8 cellular contexts compared by ENCODE assay signal in the genomic region with DNA sequence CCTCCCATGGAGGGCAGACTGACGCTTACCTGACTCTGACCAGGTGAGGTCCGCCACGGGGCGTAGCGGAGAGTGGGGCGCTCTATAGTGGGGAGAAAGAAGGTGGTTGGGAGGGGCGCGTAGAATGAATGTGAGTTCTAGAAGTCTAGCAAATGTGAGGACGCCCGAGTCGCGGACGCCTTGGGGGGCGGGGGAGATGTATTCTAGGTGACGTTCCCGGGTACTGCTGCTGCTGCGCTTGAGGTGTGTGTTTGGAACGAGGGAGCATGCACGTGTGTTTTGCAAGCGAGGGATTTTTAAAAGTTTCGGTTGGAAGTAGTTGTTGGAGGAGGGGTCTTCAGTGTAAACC. TPM values are rescaled to one million over a fixed set of nuclear protein-coding genes. Genes with fewer than 3 reads are reported as not detected.
A peak's percentile ranks its signal among the peaks of the same experiment; 100 is the strongest.
DNase-seq lines count a peak whose midpoint lies in the region; ATAC-seq and TF ChIP-seq lines count a peak whose summit lies in the region.

No MANE protein-coding gene starts in this region.

- H3K27ac Mint-ChIP-seq in CD8-positive, alpha-beta T cell, result peak overlapping the region; percentile 98

- peak overlapping the region; percentile 78 for H3K27ac ChIP-seq in CD8-positive, alpha-beta T cell (ENCODE audit: low read depth, low read length)
- H3K27ac ChIP-seq in SJCRH30, result peak overlapping the region; percentile 93

- peak; percentile 6 to 61 (median 45) for DNase-seq in CD8-positive, alpha-beta T cell
- DNase-seq in SJCRH30 (peak; percentile 37 to 51), adipocyte (ENCODE audit: low read depth) (peak; percentile 47), NCI-H187 (lab: John Stamatoyannopoulos, UW) (no peak)
- DNase-seq in stimulated activated CD4-positive, alpha-beta T cell treated with anti-CD3 and anti-CD28 coated beads, Interleukin-12 subunit alpha, Interleukin-12 subunit beta, amount 100 ng/mL, for 48 hours (ENCODE audit: low read depth in 2 of 3, low spot score in 1 of 3), result peak; percentile 20 to 28 (median 24)

- H3K9me3 Mint-ChIP-seq in CD8-positive, alpha-beta T cell, result no peaks in the 10 kb centered on the region

- H3K27me3 Mint-ChIP-seq in CD8-positive, alpha-beta T cell (ENCODE audit: low read depth), result no peaks in the 10 kb centered on the region

- ATAC-seq in CD8-positive, alpha-beta T cell, result peak; percentile 49
- peak; percentile 31 for ATAC-seq in GM19372 (IDR thresholded peaks at IDR 0.05; ENCODE audit: low read depth, unreplicated experiment)
- peak; percentile 22 for ATAC-seq in HG03520 (IDR thresholded peaks at IDR 0.05; ENCODE audit: unreplicated experiment)

- peak overlapping the region; percentile 98 for H3K4me3 Mint-ChIP-seq in CD8-positive, alpha-beta T cell

- H3K9me3 ChIP-seq in CD8-positive, alpha-beta T cell (ENCODE audit: low read length), result no peaks in the 10 kb centered on the region
- H3K9me3 ChIP-seq in SJCRH30 (replicated peaks) (no peaks in the 10 kb centered on the region), adipocyte (ENCODE audit: control insufficient read depth, low read length) (no peaks in the 10 kb centered on the region), iPS-15b (ENCODE audit: control insufficient read depth, insufficient read depth, low read length) (no peaks in the 10 kb centered on the region)

- POLR2A ChIA-PET in CD8-positive, alpha-beta T cell (lab: Charles Lee), result interaction anchor here (0.5 to 1.8 kb wide), 3 partner anchors 121 to 170 kb away, joined by 3 to 7 read pairs (median 3); a partner anchor contains a TSS

- H3K36me3 ChIP-seq in CD8-positive, alpha-beta T cell (ENCODE audit: insufficient read depth, low read length), result no peaks in the 10 kb centered on the region
- H3K36me3 ChIP-seq in SJCRH30 (peaks cover 41% of the 10 kb centered on the region), adipocyte (ENCODE audit: control insufficient read depth, insufficient read depth, low read length, severe bottlenecking) (peaks cover 10% of the 10 kb centered on the region), iPS-15b (ENCODE audit: control insufficient read depth, insufficient read depth, low read length) (peaks cover 9% of the 10 kb centered on the region)

- CTCF ChIA-PET in CD8-positive, alpha-beta T cell (lab: Charles Lee), result interaction anchor here (1.2 to 1.4 kb wide), 3 partner anchors 8 to 13 kb away, joined by 4 to 7 read pairs (median 5); no protein-coding TSS in a partner anchor

- peak overlapping the region; percentile 80 for H3K4me3 ChIP-seq in CD8-positive, alpha-beta T cell (ENCODE audit: low read depth, low read length)
- H3K4me3 ChIP-seq in SJCRH30 (peak overlapping the region; percentile 86), adipocyte (ENCODE audit: low read length) (peak overlapping the region; percentile 98), iPS-15b (ENCODE audit: low read depth, low read length) (peak overlapping the region; percentile 87)

- H3K4me1 Mint-ChIP-seq in CD8-positive, alpha-beta T cell (ENCODE audit: low read depth), result peaks cover 36% of the 10 kb centered on the region

- H3K4me1 ChIP-seq in CD8-positive, alpha-beta T cell (ENCODE audit: insufficient read depth, low read length), result peaks cover 12% of the 10 kb centered on the region
- peaks cover 4% of the 10 kb centered on the region; the same call in 1 of the 2 replicates for H3K4me1 ChIP-seq in SJCRH30
- peaks cover 5% of the 10 kb centered on the region for H3K4me1 ChIP-seq in adipocyte (ENCODE audit: control insufficient read depth, insufficient read depth, low read length)
- peaks cover 2% of the 10 kb centered on the region for H3K4me1 ChIP-seq in iPS-15b (ENCODE audit: control insufficient read depth, insufficient read depth, low read length)

- H3K9ac ChIP-seq in adipocyte (ENCODE audit: low read length), result peak overlapping the region; percentile 90
- peak overlapping the region; percentile 94 for H3K9ac ChIP-seq in iPS-15b (ENCODE audit: low read depth, low read length)

- H3K27me3 ChIP-seq in CD8-positive, alpha-beta T cell (ENCODE audit: insufficient read depth, low read length), result no peaks in the 10 kb centered on the region
- H3K27me3 ChIP-seq in SJCRH30 (no peaks in the 10 kb centered on the region), adipocyte (replicated peaks; ENCODE audit: control insufficient read depth, insufficient read depth, low read length) (no peaks in the 10 kb centered on the region), iPS-15b (ENCODE audit: control insufficient read depth, insufficient read depth, low read length) (no peaks in the 10 kb centered on the region)

- intact Hi-C loops in CD8-positive, alpha-beta T cell (cut with DNase I, micrococcal nuclease), result loop anchor here (1.0 to 2.0 kb wide), 4 partner anchors 13 to 1823 kb away; a partner anchor contains a TSS

- TF ChIP-seq CTCF in CD8-positive, alpha-beta T cell (IDR thresholded peaks at IDR 0.05), result no peak

- peaks cover 32% of the 10 kb centered on the region for H3K36me3 Mint-ChIP-seq in CD8-positive, alpha-beta T cell

RNA-seq across cellular contexts. Expression of a gene that starts 0.8 kb away (rescaled TPM):
- 10 to 100 TPM; 51.6 to 53.1 TPM for total RNA-seq in CD8-positive, alpha-beta T cell
- total RNA-seq in SJCRH30 (2014; rRNA removed; shearing (Covaris generic)), result 63.1 and 73.1 TPM in 2 replicates

RNA-seq across cellular contexts. Expression of a gene that starts 53.1 kb away (rescaled TPM):
- total RNA-seq in CD8-positive, alpha-beta T cell, result not detected
- total RNA-seq in SJCRH30 (2014; rRNA removed; shearing (Covaris generic)), result 0.08 and 0.18 TPM in 2 replicates

Comparison
In these comparisons a context has a peak if more than half of its experiments do, and no peak if none do; other contexts are left out.
1. DNase-seq: peak in CD8-positive, alpha-beta T cell (7 of 7), SJCRH30 (2 of 2), adipocyte (single experiment) and stimulated activated CD4-positive, alpha-beta T cell treated with anti-CD3 and anti-CD28 coated beads, Interleukin-12 subunit alpha, Interleukin-12 subunit beta, amount 100 ng/mL, for 48 hours (3 of 3); none in NCI-H187 (0 of 2).
2. Peak in every context shown above with its lines, with median percentiles within 50 percentile points of each other: ATAC-seq and H3K4me3 ChIP-seq.